ENCODE assay signal across 14 cellular contexts in the genomic region with DNA sequence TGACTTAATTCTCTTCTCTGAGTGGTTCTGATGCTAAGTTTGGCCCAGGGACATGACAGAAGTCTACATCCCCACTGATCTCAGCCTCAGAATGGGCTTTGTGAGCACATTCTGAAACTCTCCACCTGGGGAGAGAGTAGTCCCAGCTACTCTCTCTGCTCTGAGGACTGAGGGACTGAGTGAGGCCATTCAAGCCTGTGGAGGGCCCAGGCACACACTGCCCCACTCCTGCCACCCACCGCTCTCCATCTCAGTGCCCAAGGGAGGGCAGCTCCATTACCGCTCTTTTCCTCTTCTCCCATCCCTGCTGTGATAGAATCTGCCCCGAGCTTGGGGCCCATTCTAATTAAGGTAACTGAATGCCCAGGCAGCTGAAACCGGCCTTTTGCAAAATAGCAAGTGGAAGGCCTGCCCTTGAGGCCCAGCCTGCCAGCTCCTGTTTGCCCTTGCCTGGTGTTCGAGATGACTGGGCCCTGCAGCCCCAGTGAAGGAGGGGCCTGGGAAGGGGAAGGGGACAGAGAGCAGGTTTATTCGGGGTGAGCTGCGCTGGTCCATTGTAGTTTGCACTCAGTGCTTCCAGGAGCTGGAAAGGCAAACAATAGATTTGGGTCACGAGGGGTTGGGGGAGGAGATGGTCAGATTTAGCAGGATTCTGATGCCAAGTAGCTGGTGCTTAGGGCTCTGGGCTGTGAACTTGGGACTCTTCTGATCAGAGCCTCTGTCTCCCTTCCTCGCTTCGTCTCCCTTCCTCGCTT.
DNase-seq lines count a peak whose midpoint lies in the region; ATAC-seq and TF ChIP-seq lines count a peak whose summit lies in the region.
"Had no signal": no experiment of that assay in that cellular context is flagged by ENCODE, and none has a peak within 500 bp of the region (broad histone marks: within the 10 kb centered on the region; RNA-seq: fewer than 3 reads in every experiment).

No MANE protein-coding gene starts in this region.

- H3K27ac ChIP-seq in left ventricle myocardium inferior (replicated peaks) (peak overlapping the region; percentile 87), neuronal stem cell (replicated peaks; ENCODE audit: low read length) (no peak overlapping the region)
- H3K27ac ChIP-seq: C4-2B, gastrocnemius medialis had no signal

- peak overlapping the region; percentile 25 for H2BK15ac ChIP-seq in neuronal stem cell (ENCODE audit: low read length)

- no peak overlapping the region for H3K9ac ChIP-seq in neuronal stem cell (ENCODE audit: low read depth, low read length, poor library complexity)

- no peak for TF ChIP-seq CTCF in left ventricle myocardium inferior (IDR thresholded peaks at IDR 0.05; ENCODE audit: borderline replicate concordance)

- CTCF ChIA-PET in activated CD8-positive, alpha-beta T cell treated with anti-CD3 and anti-CD28 coated beads, Interleukin-2, amount 10 ng/mL, durations not matched to agents 7 days and 5 days (lab: Charles Lee) = interaction anchor here (1.2 to 1.5 kb wide), 3 partner anchors 13 to 57 kb away, joined by 3 to 5 read pairs (median 3); no protein-coding TSS in a partner anchor

- peaks cover 50% of the 10 kb centered on the region for H3K4me1 Mint-ChIP-seq in activated CD8-positive, alpha-beta T cell treated with anti-CD3 and anti-CD28 coated beads, Interleukin-2, amount 10 ng/mL, durations not matched to agents 7 days and 5 days (ENCODE audit: low read depth)

- H2BK120ac ChIP-seq in neuronal stem cell (ENCODE audit: low read depth, low read length) = peak overlapping the region; percentile 83

- DNase-seq in HAP-1 (ENCODE audit: low spot score in 2 of 2) = peak; percentile 14 to 59
- DNase-seq in activated CD8-positive, alpha-beta T cell treated with anti-CD3 and anti-CD28 coated beads, Interleukin-2, amount 10 ng/mL, durations not matched to agents 7 days and 5 days = no peak
- peak; percentile 37 for DNase-seq in left ventricle myocardium inferior
- DNase-seq in neuronal stem cell (ENCODE audit: low spot score) = no peak
- DNase-seq in NCI-H2171 treated with DMSO at 0.1 percent for 48 hours (lab: John Stamatoyannopoulos, UW) = no peak
- DNase-seq in NCI-H1417 treated with DMSO at 0.1 percent for 48 hours (lab: John Stamatoyannopoulos, UW) = no peak
- DNase-seq: activated CD4-positive, alpha-beta T cell treated with anti-CD3 and anti-CD28 coated beads, Interleukin-2, amount 50 U/mL, for 1 hour; gastrocnemius medialis; NCI-H446 treated with DMSO at 0.1 percent for 48 hours had no signal

- H3K14ac ChIP-seq in neuronal stem cell (ENCODE audit: low read length) = no peak overlapping the region

- H2AFZ ChIP-seq in neuronal stem cell (ENCODE audit: low read length) = peak overlapping the region; percentile 91

- no peak overlapping the region for H4K8ac ChIP-seq in neuronal stem cell (ENCODE audit: low read depth, low read length)

- in situ Hi-C loops in HAP-1 (cut with MboI; ENCODE audit: low sequenced_read_pairs) = no loop called here

- POLR2A ChIA-PET in activated CD8-positive, alpha-beta T cell treated with anti-CD3 and anti-CD28 coated beads, Interleukin-2, amount 10 ng/mL, durations not matched to agents 7 days and 5 days (lab: Charles Lee) = interaction anchor here (1.1 kb wide), 1 partner anchor 42 kb away, joined by 3 read pairs; no protein-coding TSS in a partner anchor

- no peaks in the 10 kb centered on the region for H3K9me3 ChIP-seq in HAP-1
- H3K9me3 ChIP-seq in left ventricle myocardium inferior (replicated peaks) = no peaks in the 10 kb centered on the region
- no peaks in the 10 kb centered on the region for H3K9me3 ChIP-seq in neuronal stem cell (replicated peaks in 1 of 2; ENCODE audit: control insufficient read depth in 2 of 2, insufficient read depth in 1 of 2, low read depth in 1 of 2, low read length in 2 of 2)
- H3K9me3 ChIP-seq: gastrocnemius medialis had no signal

- H2BK5ac ChIP-seq in neuronal stem cell (ENCODE audit: low read length) = no peak overlapping the region

- no peak overlapping the region for H3K4me2 ChIP-seq in neuronal stem cell (ENCODE audit: insufficient read depth, low read length, poor library complexity, severe bottlenecking)

- H3K36me3 ChIP-seq in HAP-1 (replicated peaks) (no peaks in the 10 kb centered on the region), left ventricle myocardium inferior (no peaks in the 10 kb centered on the region), neuronal stem cell (replicated peaks in 1 of 2; ENCODE audit: control insufficient read depth in 2 of 2, insufficient read depth in 2 of 2, low read length in 2 of 2) (no peaks in the 10 kb centered on the region)
- H3K36me3 ChIP-seq: gastrocnemius medialis had no signal

- no peaks in the 10 kb centered on the region for H3K36me3 Mint-ChIP-seq in activated CD8-positive, alpha-beta T cell treated with anti-CD3 and anti-CD28 coated beads, Interleukin-2, amount 10 ng/mL, durations not matched to agents 7 days and 5 days (ENCODE audit: low read depth)

- H3K4me1 ChIP-seq in HAP-1 (peaks cover 9% of the 10 kb centered on the region), left ventricle myocardium inferior (peaks cover 36% of the 10 kb centered on the region), neuronal stem cell (ENCODE audit: control insufficient read depth in 2 of 2, insufficient read depth in 1 of 2, low read depth in 1 of 2, low read length in 2 of 2) (peaks cover 15 to 26% of the 10 kb centered on the region in 2 donors)
- H3K4me1 ChIP-seq: gastrocnemius medialis had no signal

- H3K4me3 ChIP-seq in HAP-1 (no peak overlapping the region), left ventricle myocardium inferior (no peak overlapping the region), neuronal stem cell (ENCODE audit: low read length in 2 of 2) (no peak overlapping the region)
- H3K4me3 ChIP-seq: gastrocnemius medialis had no signal

- H3K9me3 Mint-ChIP-seq in activated CD8-positive, alpha-beta T cell treated with anti-CD3 and anti-CD28 coated beads, Interleukin-2, amount 10 ng/mL, durations not matched to agents 7 days and 5 days (ENCODE audit: insufficient read depth) = no peaks in the 10 kb centered on the region
- H3K9me3 Mint-ChIP-seq: T-helper 1 cell treated with Interleukin-12 subunit alpha and Interleukin-12 subunit beta and Interleukin-4 antibody, amounts not matched to agents 30 μg/mL and 1 μg/mL, for 36 hours had no signal

- H3K18ac ChIP-seq in neuronal stem cell (ENCODE audit: low read length) = peak overlapping the region; percentile 85

- WGBS in neuronal stem cell (ENCODE audit: extremely low coverage in 2 of 2, insufficient read length in 2 of 2, insufficient replicate concordance in 1 of 2), 2 donors = no CpG with 5 or more reads among the region's 11 CpGs

- ATAC-seq in activated CD8-positive, alpha-beta T cell treated with anti-CD3 and anti-CD28 coated beads, Interleukin-2, amount 10 ng/mL, durations not matched to agents 7 days and 5 days = peak; percentile 12
- ATAC-seq in GM19463 (IDR thresholded peaks at IDR 0.05; ENCODE audit: unreplicated experiment) (no peak), GM19397 (IDR thresholded peaks at IDR 0.05; ENCODE audit: unreplicated experiment) (no peak)
- ATAC-seq: gastrocnemius medialis, Panc1 had no signal

- no peak overlapping the region for H3K4ac ChIP-seq in neuronal stem cell (ENCODE audit: low read length)

- no peak overlapping the region for H2BK12ac ChIP-seq in neuronal stem cell (ENCODE audit: low read length)

- no peak overlapping the region for H3K23ac ChIP-seq in neuronal stem cell (ENCODE audit: low read depth, low read length, poor library complexity)

- H3K27me3 ChIP-seq in HAP-1 (ENCODE audit: low read depth) = no peaks in the 10 kb centered on the region
- H3K27me3 ChIP-seq in left ventricle myocardium inferior (ENCODE audit: low read depth) = peaks cover 4% of the 10 kb centered on the region
- H3K27me3 ChIP-seq in neuronal stem cell (ENCODE audit: control insufficient read depth in 3 of 3, insufficient read depth in 3 of 3, low read depth in 1 of 3, low read length in 3 of 3) = peaks cover 0 to 3% (median 0%) of the 10 kb centered on the region in 3 experiments
- H3K27me3 ChIP-seq: gastrocnemius medialis had no signal

- H4K91ac ChIP-seq in neuronal stem cell (ENCODE audit: low read depth, low read length, poor library complexity) = no peak overlapping the region

- H3K27me3 Mint-ChIP-seq in activated CD8-positive, alpha-beta T cell treated with anti-CD3 and anti-CD28 coated beads, Interleukin-2, amount 10 ng/mL, durations not matched to agents 7 days and 5 days (ENCODE audit: low read depth) = peaks cover 2% of the 10 kb centered on the region

- intact Hi-C loops in left ventricle myocardium inferior (cut with micrococcal nuclease) = no loop called here

- peak overlapping the region; percentile 34 for H2AK5ac ChIP-seq in neuronal stem cell (ENCODE audit: low read depth, low read length)

- no peak overlapping the region for H3K4me3 Mint-ChIP-seq in activated CD8-positive, alpha-beta T cell treated with anti-CD3 and anti-CD28 coated beads, Interleukin-2, amount 10 ng/mL, durations not matched to agents 7 days and 5 days
- H3K4me3 Mint-ChIP-seq: T-helper 1 cell treated with Interleukin-12 subunit alpha and Interleukin-12 subunit beta and Interleukin-4 antibody, amounts not matched to agents 30 μg/mL and 1 μg/mL, for 36 hours had no signal

- no peaks in the 10 kb centered on the region for H3K79me1 ChIP-seq in neuronal stem cell (ENCODE audit: low read depth, low read length)

- peak overlapping the region; percentile 87 for H3K27ac Mint-ChIP-seq in activated CD8-positive, alpha-beta T cell treated with anti-CD3 and anti-CD28 coated beads, Interleukin-2, amount 10 ng/mL, durations not matched to agents 7 days and 5 days
- H3K27ac Mint-ChIP-seq: T-helper 1 cell treated with Interleukin-12 subunit alpha and Interleukin-12 subunit beta and Interleukin-4 antibody, amounts not matched to agents 30 μg/mL and 1 μg/mL, for 36 hours had no signal

Comparison
In these comparisons a context has a peak if more than half of its experiments do, and no peak if none do; other contexts are left out.
1. DNase-seq: peak in HAP-1 (2 of 2) and left ventricle myocardium inferior (single experiment); none in activated CD8-positive, alpha-beta T cell treated with anti-CD3 and anti-CD28 coated beads, Interleukin-2, amount 10 ng/mL, durations not matched to agents 7 days and 5 days (single experiment), neuronal stem cell (single experiment), NCI-H2171 treated with DMSO at 0.1 percent for 48 hours (single experiment) and NCI-H1417 treated with DMSO at 0.1 percent for 48 hours (single experiment).